8 cellular contexts compared by ENCODE assay signal in genomic region chr19:7862413-7862951, GRCh38. TPM values are rescaled to one million over a fixed set of nuclear protein-coding genes. Genes with fewer than 3 reads are reported as not detected.
DNase-seq lines count a peak whose midpoint lies in the region; ATAC-seq and TF ChIP-seq lines count a peak whose summit lies in the region.

No MANE protein-coding gene starts in this region.

- no peak overlapping the region for H2AFZ ChIP-seq in OCI-LY7 (ENCODE audit: low read length)

- peaks cover 23% of the 10 kb centered on the region for H3K4me1 ChIP-seq in CD8-positive, alpha-beta memory T cell (ENCODE audit: insufficient read depth, low read length)
- H3K4me1 ChIP-seq in OCI-LY7 (ENCODE audit: insufficient read depth, low read length, poor library complexity, severe bottlenecking) (peaks cover 17% of the 10 kb centered on the region), heart right ventricle (peaks cover 0 to 24% (median 16%) of the 10 kb centered on the region in 9 donors)

- H3K4me1 Mint-ChIP-seq in CD8-positive, alpha-beta memory T cell = peaks cover 10 to 31% (median 15%) of the 10 kb centered on the region in 3 donors

- CTCF ChIA-PET in CD8-positive, alpha-beta memory T cell (lab: Charles Lee) = interaction anchor here (1.4 kb wide), 2 partner anchors 10 to 12 kb away, joined by 3 to 5 read pairs; no protein-coding TSS in a partner anchor
- CTCF ChIA-PET in OCI-LY7 (lab: Charles Lee; ENCODE audit: unreplicated experiment) = no interaction called here

- H3K4me3 ChIP-seq in CD8-positive, alpha-beta memory T cell (ENCODE audit: low read length) = peak overlapping the region; percentile 43
- H3K4me3 ChIP-seq in OCI-LY7 (ENCODE audit: low read depth, low read length, poor library complexity, severe bottlenecking) (peak overlapping the region; percentile 23), heart right ventricle (peak overlapping the region in 5 of 10 donors; percentile 5 to 36 (median 11))

- no peaks in the 10 kb centered on the region for H3K9me3 Mint-ChIP-seq in CD8-positive, alpha-beta memory T cell

- BruUV-seq in OCI-LY7 (replicated peaks; lab: Mats Ljungman, UMichigan) = no TSS peak

- no peak overlapping the region for H3K27ac Mint-ChIP-seq in CD8-positive, alpha-beta memory T cell

- peaks cover 13 to 35% of the 10 kb centered on the region in 2 donors for H3K27me3 Mint-ChIP-seq in CD8-positive, alpha-beta memory T cell

- H3K4me3 Mint-ChIP-seq in CD8-positive, alpha-beta memory T cell = peak overlapping the region in 4 of 7 donors; percentile 23 to 57 (median 50)

- peak in 4 of 8 donors; percentile 12 to 51 (median 28) for ATAC-seq in heart right ventricle
- ATAC-seq in HG02870 (IDR thresholded peaks at IDR 0.05; ENCODE audit: unreplicated experiment) = no peak
- no peak for ATAC-seq in GM19351 (IDR thresholded peaks at IDR 0.05; ENCODE audit: unreplicated experiment)

- H3K9me2 ChIP-seq in OCI-LY7 (ENCODE audit: insufficient read depth, low read length) = no peaks in the 10 kb centered on the region

- TF ChIP-seq CTCF in OCI-LY7 (conservative IDR thresholded peaks at IDR 0.05; ENCODE audit: low read length) = no peak
- no peak for TF ChIP-seq CTCF in heart right ventricle (IDR thresholded peaks at IDR 0.05)

- no peak overlapping the region for H3K27ac ChIP-seq in CD8-positive, alpha-beta memory T cell (ENCODE audit: low read depth, low read length)
- H3K27ac ChIP-seq in OCI-LY7 (ENCODE audit: low read depth, low read length, poor library complexity, severe bottlenecking) = no peak overlapping the region
- no peak overlapping the region for H3K27ac ChIP-seq in heart right ventricle

- intact Hi-C loops in OCI-LY7 (cut with micrococcal nuclease; ENCODE audit: unreplicated experiment) (loop anchor here (1.0 kb wide), 1 partner anchor 8 kb away; no protein-coding TSS in a partner anchor), heart right ventricle (cut with DNase I) (no loop called here)

- H3K79me2 ChIP-seq in OCI-LY7 (ENCODE audit: insufficient read depth, low read depth, low read length) = no peaks in the 10 kb centered on the region

- DNase-seq in CD8-positive, alpha-beta memory T cell = peak; percentile 57 to 71 (median 68)
- peak; percentile 84 for DNase-seq in OCI-LY7 (ENCODE audit: low spot score)
- DNase-seq in activated gamma-delta T cell treated with anti-CD3 and anti-CD28 coated beads, Interleukin-2, amount 50 U/mL, for 16 hours (ENCODE audit: low read depth) = peak; percentile 53
- peak; percentile 43 to 63 for DNase-seq in heart right ventricle
- peak; percentile 43 to 70 for DNase-seq in stimulated activated CD4-positive, alpha-beta T cell treated with anti-CD3 and anti-CD28 coated beads, Interleukin-12 subunit alpha, Interleukin-12 subunit beta, amount 100 ng/mL, for 24 hours (ENCODE audit: low read depth in 2 of 2)
- DNase-seq in NCI-H226 = no peak

- H3K9me3 ChIP-seq in CD8-positive, alpha-beta memory T cell (ENCODE audit: low read length) = no peaks in the 10 kb centered on the region
- no peaks in the 10 kb centered on the region for H3K9me3 ChIP-seq in OCI-LY7 (ENCODE audit: low read length)
- no peaks in the 10 kb centered on the region for H3K9me3 ChIP-seq in heart right ventricle

- peak overlapping the region; percentile 51 for H3K4me2 ChIP-seq in OCI-LY7 (ENCODE audit: low read length)

- H3K36me3 Mint-ChIP-seq in CD8-positive, alpha-beta memory T cell = no peaks in the 10 kb centered on the region

- H3K27me3 ChIP-seq in CD8-positive, alpha-beta memory T cell (ENCODE audit: insufficient read depth, low read length, poor library complexity, severe bottlenecking) = peaks cover 12% of the 10 kb centered on the region
- H3K27me3 ChIP-seq in heart right ventricle = peaks cover 4 to 66% (median 46%) of the 10 kb centered on the region in 7 donors

- H4K20me1 ChIP-seq in OCI-LY7 (ENCODE audit: insufficient read depth, low read length) = no peaks in the 10 kb centered on the region

- H3K36me3 ChIP-seq in CD8-positive, alpha-beta memory T cell (ENCODE audit: insufficient read depth, low read length) = no peaks in the 10 kb centered on the region
- H3K36me3 ChIP-seq in OCI-LY7 (ENCODE audit: insufficient read depth, low read length) = no peaks in the 10 kb centered on the region
- peaks cover 0 to 25% (median 0%) of the 10 kb centered on the region in 9 donors for H3K36me3 ChIP-seq in heart right ventricle

- WGBS in heart right ventricle, 2 donors = 12 to 14% methylated on average over 35 to 64 of the region's 67 CpGs

- POLR2A ChIA-PET in CD8-positive, alpha-beta memory T cell (lab: Charles Lee) = interaction anchor here (0.8 to 1.3 kb wide), 3 partner anchors 54 to 143 kb away, joined by 3 to 4 read pairs (median 3); partner anchors contain the start of genes ELAVL1 and SNAPC2
- POLR2A ChIA-PET in OCI-LY7 (lab: Charles Lee) = no interaction called here

RNA-seq across cellular contexts. Expression of gene PRR36, which starts 11.7 kb away (rescaled TPM):
- total RNA-seq in CD8-positive, alpha-beta memory T cell = not detected
- not detected for polyA plus RNA-seq in CD8-positive, alpha-beta memory T cell
- not detected in 2 replicates for total RNA-seq in OCI-LY7 (2014; rRNA removed; shearing (Covaris generic))
- total RNA-seq in OCI-LY7 (2022) (0.17 TPM in 1 of 2 replicates, not detected in the other), heart right ventricle (under 1 TPM in 1 of 10 donors, not detected in 9; 0.05 TPM)
- under 1 TPM; 0.01 to 0.07 TPM for polyA plus RNA-seq in heart right ventricle

RNA-seq across cellular contexts. Expression of gene LRRC8E, which starts 25.8 kb away (rescaled TPM):
- total RNA-seq in CD8-positive, alpha-beta memory T cell = not detected
- polyA plus RNA-seq in CD8-positive, alpha-beta memory T cell = not detected
- 0.08 TPM in 1 of 2 replicates, not detected in the other for total RNA-seq in OCI-LY7 (2014; rRNA removed; shearing (Covaris generic))
- total RNA-seq in OCI-LY7 (2022) (not detected in 2 replicates), heart right ventricle (1 to 10 TPM in 5 of 10 donors, under 1 TPM in 5; 0.33 to 3.3 (median 0.99) TPM)
- polyA plus RNA-seq in heart right ventricle = 1 to 10 TPM in 1 of 2 donors, under 1 TPM in 1; 0.66 to 1.2 TPM

RNA-seq across cellular contexts. Expression of gene EVI5L, which starts 32.5 kb away (rescaled TPM):
- total RNA-seq in CD8-positive, alpha-beta memory T cell = 1 to 10 TPM; 6.7 to 7.4 TPM
- polyA plus RNA-seq in CD8-positive, alpha-beta memory T cell = 2.9 TPM
- 2.7 and 7.4 TPM in 2 replicates for total RNA-seq in OCI-LY7 (2014; rRNA removed; shearing (Covaris generic))
- total RNA-seq in OCI-LY7 (2022) = 5.5 and 5.9 TPM in 2 replicates
- total RNA-seq in heart right ventricle = 10 to 100 TPM; 16.8 to 26.3 (median 20.3) TPM
- 10 to 100 TPM; 12.9 to 21.0 TPM for polyA plus RNA-seq in heart right ventricle

RNA-seq across cellular contexts. Expression of gene MAP2K7, which starts 41.2 kb away (rescaled TPM):
- 10 to 100 TPM; 35.9 to 38.3 TPM for total RNA-seq in CD8-positive, alpha-beta memory T cell
- polyA plus RNA-seq in CD8-positive, alpha-beta memory T cell = 2.0 TPM
- 19.4 and 23.2 TPM in 2 replicates for total RNA-seq in OCI-LY7 (2014; rRNA removed; shearing (Covaris generic))
- total RNA-seq in OCI-LY7 (2022) = 44.5 and 48.1 TPM in 2 replicates
- 10 to 100 TPM; 21.3 to 32.5 (median 24.6) TPM for total RNA-seq in heart right ventricle
- 10 to 100 TPM; 13.1 to 53.8 TPM for polyA plus RNA-seq in heart right ventricle

RNA-seq across cellular contexts. Expression of gene TGFBR3L, which starts 52.1 kb away (rescaled TPM):
- total RNA-seq in CD8-positive, alpha-beta memory T cell = 1 to 10 TPM; 7.7 to 8.6 TPM
- 1.3 TPM for polyA plus RNA-seq in CD8-positive, alpha-beta memory T cell
- 0.13 TPM in 1 of 2 replicates, not detected in the other for total RNA-seq in OCI-LY7 (2014; rRNA removed; shearing (Covaris generic))
- total RNA-seq in OCI-LY7 (2022) (0.61 and 0.74 TPM in 2 replicates), heart right ventricle (10 to 100 TPM in 2 of 10 donors, 1 to 10 TPM in 8; 1.1 to 11.6 (median 4.7) TPM)
- polyA plus RNA-seq in heart right ventricle = 1 to 10 TPM; 1.9 to 2.3 TPM
